In genomic region chr12:13256705-13257045, GRCh38 we compare ENCODE assay signal across 1 cellular context.
TF ChIP-seq lines count a peak whose summit lies in the region.

No MANE protein-coding gene starts in this region.

TF ChIP-seq in H1, 55 proteins besides CTCF, POLR2A, EP300 and RAD21:
- TF ChIP-seq RBBP5 (IDR thresholded peaks at IDR 0.05; ENCODE audit: borderline replicate concordance, low read depth, low read length) (no peak), SUZ12 (IDR thresholded peaks at IDR 0.05; ENCODE audit: low read length) (no peak)
